In the genomic region with DNA sequence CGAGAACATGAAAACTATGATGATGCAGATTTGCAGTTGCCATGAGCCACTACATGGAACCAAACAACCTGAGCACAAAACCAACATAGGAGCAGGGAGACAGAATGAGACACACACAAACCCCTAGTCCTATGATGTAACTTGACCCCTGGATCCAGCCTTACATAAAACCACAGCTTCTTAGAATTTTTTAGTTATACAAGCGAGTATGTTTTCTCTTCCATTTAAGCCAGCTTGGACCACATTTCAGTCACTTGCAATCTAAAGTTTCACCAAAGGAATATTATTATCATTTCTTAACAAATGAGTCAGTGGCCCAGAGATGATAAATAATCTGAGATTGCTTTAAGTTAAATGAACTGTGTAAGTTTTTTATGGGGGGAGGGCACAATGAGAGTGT, we compare ENCODE assay signal across 27 cellular contexts. TPM values are rescaled to one million over a fixed set of nuclear protein-coding genes. Genes with fewer than 3 reads are reported as not detected.
DNase-seq lines count a peak whose midpoint lies in the region; ATAC-seq and TF ChIP-seq lines count a peak whose summit lies in the region.
"Had no signal": no experiment of that assay in that cellular context is flagged by ENCODE, and none has a peak within 500 bp of the region (broad histone marks: within the 10 kb centered on the region; RNA-seq: fewer than 3 reads in every experiment).

No MANE protein-coding gene starts in this region.

- H3K36me3 ChIP-seq in upper lobe of left lung = no peaks in the 10 kb centered on the region
- no peaks in the 10 kb centered on the region for H3K36me3 ChIP-seq in tibial artery
- no peaks in the 10 kb centered on the region for H3K36me3 ChIP-seq in heart left ventricle
- H3K36me3 ChIP-seq: neutrophil, thoracic aorta had no signal

- TF ChIP-seq EP300 in upper lobe of left lung (IDR thresholded peaks at IDR 0.05) = no peak

- no peak for TF ChIP-seq CTCF in AG04449 (IDR thresholded peaks at IDR 0.05; ENCODE audit: insufficient read depth, low read length, missing control alignments)
- TF ChIP-seq CTCF in cardiac fibroblast (IDR thresholded peaks at IDR 0.05; ENCODE audit: low read depth, low read length) = no peak
- no peak for TF ChIP-seq CTCF in upper lobe of left lung (IDR thresholded peaks at IDR 0.05)
- no peak for TF ChIP-seq CTCF in tibial artery (IDR thresholded peaks at IDR 0.05)
- TF ChIP-seq CTCF in heart left ventricle (IDR thresholded peaks at IDR 0.05) = no peak

- intact Hi-C loops in tibial artery (cut with DNase I; ENCODE audit: low total_unique reads) = loop anchor here (10.0 kb wide), 1 partner anchor 688 kb away; no protein-coding TSS in a partner anchor
- intact Hi-C loops in heart left ventricle (cut with DNase I) = loop anchor here in 1 of 10 donors (10.0 kb wide), 1 partner anchor 268 kb away; no protein-coding TSS in a partner anchor

- H3K9me3 ChIP-seq in upper lobe of left lung (no peaks in the 10 kb centered on the region), tibial artery (no peaks in the 10 kb centered on the region), heart left ventricle (no peaks in the 10 kb centered on the region)
- H3K9me3 ChIP-seq: neutrophil, thoracic aorta had no signal

- no peaks in the 10 kb centered on the region for H3K4me1 ChIP-seq in upper lobe of left lung
- peaks cover 0 to 7% (median 0%) of the 10 kb centered on the region in 4 donors for H3K4me1 ChIP-seq in tibial artery
- peaks cover 0 to 7% (median 0%) of the 10 kb centered on the region in 12 donors for H3K4me1 ChIP-seq in heart left ventricle

- H3K27me3 ChIP-seq in upper lobe of left lung (peaks cover 0 to 1% (median 0%) of the 10 kb centered on the region in 4 donors), tibial artery (no peaks in the 10 kb centered on the region), heart left ventricle (peaks cover 0 to 4% (median 0%) of the 10 kb centered on the region in 9 donors)

- TF ChIP-seq POLR2A in upper lobe of left lung (IDR thresholded peaks at IDR 0.05) (no peak), heart left ventricle (IDR thresholded peaks at IDR 0.05) (no peak)

- CTCF ChIA-PET in AG04449 (lab: Yijun Ruan, JAX) = interaction anchor here (1.2 to 10.7 kb wide), 4 partner anchors 9 to 172 kb away, joined by 3 to 192 read pairs (median 20); no protein-coding TSS in a partner anchor

- POLR2A ChIA-PET in AG04449 (lab: Yijun Ruan, JAX) = interaction anchor here (0.7 kb wide), 1 partner anchor 114 kb away, joined by 3 read pairs; no protein-coding TSS in a partner anchor

- no peak overlapping the region for H3K27ac ChIP-seq in upper lobe of left lung
- no peak overlapping the region for H3K27ac ChIP-seq in tibial artery
- no peak overlapping the region for H3K27ac ChIP-seq in heart left ventricle
- H3K27ac ChIP-seq: neutrophil, thoracic aorta had no signal

- H3K4me3 ChIP-seq in AG04449 (ENCODE audit: low read depth, low read length) = no peak overlapping the region
- no peak overlapping the region for H3K4me3 ChIP-seq in cardiac fibroblast (replicated peaks in 1 of 2; ENCODE audit: low read depth in 2 of 2, low read length in 2 of 2)
- no peak overlapping the region for H3K4me3 ChIP-seq in upper lobe of left lung
- no peak overlapping the region for H3K4me3 ChIP-seq in tibial artery
- H3K4me3 ChIP-seq in heart left ventricle = no peak overlapping the region
- H3K4me3 ChIP-seq: thoracic aorta had no signal

- DNase-seq in AG04449 (ENCODE audit: low read depth, low spot score) = peak; percentile 84
- DNase-seq in HS-5 (ENCODE audit: low read depth) = peak; percentile 48
- DNase-seq in cardiac fibroblast (ENCODE audit: low read depth in 2 of 2) = peak; percentile 27 to 57
- peak; percentile 52 for DNase-seq in iris pigment epithelial cell (ENCODE audit: low read depth)
- no peak for DNase-seq in upper lobe of left lung
- no peak for DNase-seq in tibial artery
- DNase-seq in heart left ventricle = no peak
- DNase-seq: activated B cell treated with CpG ODN at 0.5 μM for 24 hours; activated CD4-positive, alpha-beta T cell treated with anti-CD3 and anti-CD28 coated beads, Interleukin-2, amount 50 U/mL, for 48 hours; activated CD8-positive, alpha-beta memory T cell treated with anti-CD3 and anti-CD28 coated beads, Interleukin-2, amount 50 U/mL, for 48 hours; activated effector memory CD4-positive, alpha-beta T cell treated with anti-CD3 and anti-CD28 coated beads, Interleukin-2, amount 50 U/mL, for 16 hours; C1 segment of cervical spinal cord; caudate nucleus; Kasumi-1; kidney glomerular epithelial cell; mammary epithelial cell; NCI-H1092 treated with DMSO at 0.1 percent for 48 hours; NCI-H1930; NCI-H226; NCI-H82; stimulated activated CD4-positive, alpha-beta T cell treated with anti-CD3 and anti-CD28 coated beads, Interleukin-2, amount 100 ng/mL, for 48 hours; stimulated activated naive B cell treated with anti-CD40 and anti-IgM and Interleukin-4, amounts not matched to agents 10 μg/mL and 1 μg/mL and 100 μg/mL, for 72 hours; SW 1271 had no signal

- ATAC-seq in upper lobe of left lung (ENCODE audit: low FRiP score in 2 of 2) (no peak), GM18517 (IDR thresholded peaks at IDR 0.05; ENCODE audit: unreplicated experiment) (no peak), heart left ventricle (no peak)
- ATAC-seq: Right ventricle myocardium inferior; stimulated activated naive B cell treated with anti-CD40 and anti-IgM and Interleukin-4, amounts not matched to agents 10 μg/mL and 1 μg/mL and 100 μg/mL, for 72 hours had no signal

- WGBS in upper lobe of left lung, 2 donors = 81 to 93% methylated on average over 2 of the region's 2 CpGs
- 82 to 100% (median 91%) methylated on average over 2 of the region's 2 CpGs for WGBS in heart left ventricle, 4 donors

RNA-seq across cellular contexts. Expression of gene SPOCK1, which starts 6.8 kb away (rescaled TPM):
- 10 to 100 TPM in 1 of 6 donors, 1 to 10 TPM in 2, under 1 TPM in 2, not detected in 1; 0.33 to 16.6 (median 2.0) TPM for total RNA-seq in upper lobe of left lung
- 10 to 100 TPM; 12.3 to 51.2 (median 21.7) TPM for total RNA-seq in heart left ventricle
- polyA plus RNA-seq in heart left ventricle = 10 to 100 TPM in 1 of 2 donors, 1 to 10 TPM in 1; 7.8 to 19.3 TPM
- total RNA-seq: activated B cell treated with CpG ODN at 0.5 μM for 24 hours had no signal

Comparison
In these comparisons a context has a peak if more than half of its experiments do, and no peak if none do; other contexts are left out.
1. DNase-seq: peak in AG04449 (single experiment), HS-5 (single experiment), cardiac fibroblast (2 of 2) and iris pigment epithelial cell (single experiment); none in upper lobe of left lung (0 of 2), tibial artery (0 of 2) and heart left ventricle (0 of 5).